8 cellular contexts compared by ENCODE assay signal in the genomic region with DNA sequence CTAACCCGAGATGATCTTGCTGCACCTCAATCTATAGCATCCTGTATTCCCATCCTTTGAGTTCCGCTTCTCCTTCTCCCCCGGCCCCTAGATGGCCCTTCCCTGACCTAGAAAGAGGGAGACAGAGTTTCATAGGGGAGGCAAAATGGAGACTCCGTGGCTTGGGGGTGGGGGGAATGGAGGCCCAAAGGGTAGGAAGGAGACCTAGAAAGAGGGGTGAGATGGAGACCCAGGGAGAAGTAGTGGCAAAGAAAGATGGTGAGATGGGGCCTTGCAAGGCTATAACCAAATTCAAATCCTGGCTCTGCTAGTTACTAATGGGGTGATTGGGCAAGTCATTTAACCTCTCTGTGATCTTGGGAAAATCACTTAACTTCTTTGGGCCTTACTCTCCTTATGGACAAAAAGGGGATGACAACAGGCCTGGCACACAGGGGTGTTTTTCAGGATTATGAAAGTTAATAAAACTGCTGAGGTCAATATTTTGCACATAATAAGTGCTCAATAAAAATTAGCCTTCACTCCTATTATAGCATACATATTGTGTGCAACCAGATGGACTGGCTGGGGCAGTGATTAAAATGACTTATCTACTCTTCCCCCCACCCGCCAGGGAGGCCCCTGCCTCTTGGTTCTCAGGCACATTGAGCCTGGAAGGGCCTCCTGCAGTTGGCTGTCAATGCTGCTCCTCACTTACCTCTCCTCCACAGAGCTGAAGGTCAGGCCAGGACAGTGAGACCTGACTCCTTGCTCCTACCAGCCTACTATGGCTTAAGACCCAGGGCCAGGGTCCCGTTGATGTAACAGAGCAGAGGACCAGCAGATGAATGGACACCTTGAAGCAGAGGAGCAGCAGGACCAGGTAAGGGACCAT.
DNase-seq lines count a peak whose midpoint lies in the region; ATAC-seq lines count a peak whose summit lies in the region.

No MANE protein-coding gene starts in this region.

- H3K9me3 ChIP-seq in iPS-18c (ENCODE audit: control insufficient read depth, insufficient read depth, low read length): no peaks in the 10 kb centered on the region

- H3K9me3 Mint-ChIP-seq in activated naive CD8-positive, alpha-beta T cell (ENCODE audit: low read depth): no peaks in the 10 kb centered on the region

- H3K27me3 Mint-ChIP-seq in activated naive CD8-positive, alpha-beta T cell: no peaks in the 10 kb centered on the region

- H3K4me3 Mint-ChIP-seq in activated naive CD8-positive, alpha-beta T cell: peak overlapping the region; percentile 98

- peak overlapping the region; percentile 100 for H3K27ac ChIP-seq in substantia nigra (ENCODE audit: low read depth, low read length, poor library complexity, severe bottlenecking)

- DNase-seq in NCI-H82 (lab: John Stamatoyannopoulos, UW) (peak; percentile 32), NCI-H82 treated with DMSO at 0.1 percent for 48 hours (lab: John Stamatoyannopoulos, UW; ENCODE audit: unreplicated experiment) (no peak), substantia nigra (lab: John Stamatoyannopoulos, UW) (no peak), NCI-H526 (lab: John Stamatoyannopoulos, UW) (no peak), NCI-H1092 treated with DMSO at 0.1 percent for 48 hours (lab: John Stamatoyannopoulos, UW) (no peak)

- peak overlapping the region; percentile 99 for H3K4me3 ChIP-seq in iPS-18c (ENCODE audit: insufficient read depth, low read depth, low read length)

- ATAC-seq in HG02885 (IDR thresholded peaks at IDR 0.05; ENCODE audit: poor library complexity, unreplicated experiment): no peak

- H3K4me1 Mint-ChIP-seq in activated naive CD8-positive, alpha-beta T cell (ENCODE audit: low read depth): peaks cover 44% of the 10 kb centered on the region

- peak overlapping the region; percentile 100 for H3K27ac Mint-ChIP-seq in activated naive CD8-positive, alpha-beta T cell

- peaks cover 16% of the 10 kb centered on the region for H3K36me3 Mint-ChIP-seq in activated naive CD8-positive, alpha-beta T cell
